Comparison of ENCODE assay signal across 16 cellular contexts in the genomic region with DNA sequence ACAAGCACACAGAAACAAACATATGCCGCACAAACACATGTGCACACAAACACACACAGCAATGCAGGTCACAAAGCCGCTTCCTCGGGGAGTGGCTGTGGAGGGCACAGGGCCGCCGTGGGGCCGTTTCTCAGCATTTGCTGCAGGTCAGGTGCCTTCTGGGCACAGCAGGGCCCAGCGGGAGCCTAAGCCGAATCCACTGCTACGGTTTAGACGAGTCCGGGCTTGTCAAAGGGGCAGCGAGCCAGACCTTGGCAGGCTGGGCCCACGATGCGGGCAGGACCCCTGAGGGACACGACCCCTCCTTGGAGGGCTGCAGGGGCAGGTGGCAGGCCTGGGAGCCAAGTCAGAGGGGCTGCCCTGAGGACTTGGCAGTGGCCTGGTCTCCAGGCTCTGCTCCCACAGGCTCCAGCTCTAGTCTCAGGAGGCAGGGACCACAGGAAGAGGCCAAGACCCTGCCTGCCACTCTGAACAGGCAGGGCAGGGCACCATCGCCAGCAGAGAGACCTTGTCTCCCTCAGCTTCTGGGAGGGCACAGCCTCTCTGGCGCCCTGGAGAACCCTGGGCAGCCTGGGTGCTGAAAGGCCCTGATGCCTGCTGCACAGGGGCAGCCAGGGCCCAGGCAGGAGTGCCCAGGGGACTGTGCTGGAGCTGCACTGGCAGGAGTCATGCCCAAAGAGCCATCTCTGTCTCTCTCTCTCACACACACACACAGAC. TPM values are rescaled to one million over a fixed set of nuclear protein-coding genes. Genes with fewer than 3 reads are reported as not detected.
DNase-seq lines count a peak whose midpoint lies in the region; ATAC-seq and TF ChIP-seq lines count a peak whose summit lies in the region.
"Had no signal": no experiment of that assay in that cellular context is flagged by ENCODE, and none has a peak within 500 bp of the region (broad histone marks: within the 10 kb centered on the region; RNA-seq: fewer than 3 reads in every experiment).

No MANE protein-coding gene starts in this region.

- TF ChIP-seq CTCF in HEK293 (tag by site-specific recombination; IDR thresholded peaks at IDR 0.05) (no peak), fibroblast of the aortic adventitia (IDR thresholded peaks at IDR 0.05; ENCODE audit: insufficient read depth, low read length) (no peak), GM13977 (IDR thresholded peaks at IDR 0.05; ENCODE audit: extremely low read depth, insufficient read depth, missing control alignments) (no peak)

- H3K4me1 ChIP-seq in HEK293 (ENCODE audit: control insufficient read depth, insufficient read depth, low read length): no peaks in the 10 kb centered on the region

- H3K36me3 ChIP-seq in HEK293 (ENCODE audit: control insufficient read depth in 2 of 2, insufficient read depth in 1 of 2, low read length in 2 of 2): no peaks in the 10 kb centered on the region

- no peak overlapping the region for H3K27ac ChIP-seq in HEK293 (ENCODE audit: extremely low read depth, low read depth, low read length)

- H3K9me3 ChIP-seq in HEK293 (ENCODE audit: control insufficient read depth, insufficient read depth, low read depth, low read length): no peaks in the 10 kb centered on the region

- ATAC-seq in GM18502 (IDR thresholded peaks at IDR 0.05; ENCODE audit: poor library complexity, unreplicated experiment): no peak
- ATAC-seq: T-helper 17 cell had no signal

- CTCF ChIA-PET in HEK293 (lab: Yijun Ruan, JAX) (interaction anchor here (0.6 to 1.8 kb wide), 3 partner anchors 27 to 411 kb away, joined by 4 to 8 read pairs (median 6); partner anchors contain the start of gene HAUS7), HEK293T (lab: Yijun Ruan, JAX) (interaction anchor here (0.8 to 1.8 kb wide), 2 partner anchors 41 to 156 kb away, joined by 3 to 5 read pairs; partner anchors contain the start of gene HAUS7)

- POLR2A ChIA-PET in HEK293 (lab: Yijun Ruan, JAX) (interaction anchor here (1.2 kb wide), 1 partner anchor 41 kb away, joined by 7 read pairs; no protein-coding TSS in a partner anchor), HEK293T (lab: Yijun Ruan, JAX) (no interaction called here)

- H3K4me3 ChIP-seq in HEK293 (ENCODE audit: low read depth, low read length) (no peak overlapping the region), fibroblast of the aortic adventitia (ENCODE audit: low read depth, low read length) (no peak overlapping the region)

- DNase-seq in DMS 273 treated with DMSO at 0.1 percent for 48 hours (lab: John Stamatoyannopoulos, UW) (peak; percentile 39), NCI-H69 (lab: John Stamatoyannopoulos, UW) (peak; percentile 89), fibroblast of the aortic adventitia (ENCODE audit: low read depth) (peak; percentile 25), HEK293T (ENCODE audit: extremely low spot score) (no peak), GM13977 (ENCODE audit: low spot score) (no peak)
- DNase-seq: CD8-positive, alpha-beta memory T cell; H7; MV-4-11; NCI-H187; NCI-H226; SHP77 treated with DMSO at 0.1 percent for 48 hours; T-helper 17 cell had no signal

- in situ Hi-C loops in GM13977 (cut with MboI; ENCODE audit: low pct_unique_long_range_greater_than_20kb, low sequenced_read_pairs, unreplicated experiment): no loop called here

TF ChIP-seq in HEK293, 187 proteins besides CTCF, POLR2A, EP300 and RAD21 (continues in another document):
- no peak for TF ChIP-seq ZNF785 (tag by site-specific recombination; IDR thresholded peaks at IDR 0.05)
- TF ChIP-seq ZNF248 (tag by site-specific recombination; IDR thresholded peaks at IDR 0.05): no peak
- no peak for TF ChIP-seq ZNF629 (tag by site-specific recombination; IDR thresholded peaks at IDR 0.05)
- 0 out of 2 replicates have a peak, but pooled peaks have one; percentile 17 for TF ChIP-seq GLIS2 (tag by site-specific recombination; IDR thresholded peaks at IDR 0.05)
- no peak for TF ChIP-seq ZNF473 (tag by site-specific recombination; IDR thresholded peaks at IDR 0.05)
- peak; percentile 16; the same call in 1 of the 2 replicates for TF ChIP-seq GLIS1 (tag by site-specific recombination; IDR thresholded peaks at IDR 0.05)
- TF ChIP-seq ZNF701 (tag by site-specific recombination; IDR thresholded peaks at IDR 0.05): no peak
- peak; percentile 96 for TF ChIP-seq ZIC2 (tag by site-specific recombination; IDR thresholded peaks at IDR 0.05)
- TF ChIP-seq ZNF658 (tag by site-specific recombination; IDR thresholded peaks at IDR 0.05): no peak
- TF ChIP-seq ZNF350 (tag by site-specific recombination; IDR thresholded peaks at IDR 0.05): no peak
- no peak for TF ChIP-seq ZNF366 (tag by site-specific recombination; conservative IDR thresholded peaks at IDR 0.05)
- no peak for TF ChIP-seq ZNF843 (tag by site-specific recombination; IDR thresholded peaks at IDR 0.05)
- TF ChIP-seq ZNF558 (tag by site-specific recombination; IDR thresholded peaks at IDR 0.05): no peak
- peak; percentile 67 for TF ChIP-seq ZBTB8A (tag by site-specific recombination; IDR thresholded peaks at IDR 0.05)
- TF ChIP-seq ZNF140 (tag by site-specific recombination; IDR thresholded peaks at IDR 0.05): no peak
- TF ChIP-seq ZNF23 (tag by site-specific recombination; IDR thresholded peaks at IDR 0.05; ENCODE audit: borderline replicate concordance): no peak
- TF ChIP-seq ZNF585B (tag by site-specific recombination; IDR thresholded peaks at IDR 0.05): no peak
- no peak for TF ChIP-seq ZSCAN30 (tag by site-specific recombination; IDR thresholded peaks at IDR 0.05)
- TF ChIP-seq ZNF335 (tag by site-specific recombination; conservative IDR thresholded peaks at IDR 0.05): peak; percentile 29; the same call in 1 of the 2 replicates
- no peak for TF ChIP-seq ZXDB (tag by site-specific recombination; IDR thresholded peaks at IDR 0.05)
- TF ChIP-seq EGR2 (tag by site-specific recombination; IDR thresholded peaks at IDR 0.05; ENCODE audit: low read depth): no peak

TF ChIP-seq in HEK293T, 16 proteins besides CTCF, POLR2A, EP300 and RAD21:
- TF ChIP-seq L3MBTL2 (conservative IDR thresholded peaks at IDR 0.05) (no peak), FOXK2 (IDR thresholded peaks at IDR 0.05) (no peak), NFRKB (IDR thresholded peaks at IDR 0.05) (no peak), ZNF384 (IDR thresholded peaks at IDR 0.05) (no peak), ARNT (IDR thresholded peaks at IDR 0.05) (no peak), ELF4 (IDR thresholded peaks at IDR 0.05) (no peak)
TF ChIP-seq in HEK293T: peak in this region for 0.

RNA-seq across cellular contexts. Expression of gene ATP2B3, which starts 5.5 kb away (rescaled TPM):
- total RNA-seq in fibroblast of the aortic adventitia (ENCODE audit: low replicate concordance): not detected in 2 replicates
- total RNA-seq: B cell; CD8-positive, alpha-beta memory T cell; H7; HT1080; T-helper 17 cell had no signal

RNA-seq across cellular contexts. Expression of gene BGN, which starts 17.2 kb away (rescaled TPM):
- total RNA-seq in fibroblast of the aortic adventitia (ENCODE audit: low replicate concordance): 12.3 and 133 TPM in 2 replicates
- total RNA-seq: B cell; CD8-positive, alpha-beta memory T cell; T-helper 17 cell had no signal

RNA-seq across cellular contexts. Expression of gene HAUS7, which starts 41.6 kb away (rescaled TPM):
- 16.4 and 16.5 TPM in 2 replicates for total RNA-seq in fibroblast of the aortic adventitia (ENCODE audit: low replicate concordance)

Comparison
In these comparisons a context has a peak if more than half of its experiments do, and no peak if none do; other contexts are left out.
1. DNase-seq: peak in DMS 273 treated with DMSO at 0.1 percent for 48 hours (single experiment), NCI-H69 (single experiment) and fibroblast of the aortic adventitia (single experiment); none in HEK293T (single experiment) and GM13977 (single experiment).